In genomic region chr11:73017024-73017751, GRCh38 we compare ENCODE assay signal across 17 cellular contexts.
DNase-seq lines count a peak whose midpoint lies in the region; ATAC-seq, FAIRE-seq and TF ChIP-seq lines count a peak whose summit lies in the region.
"Had no signal": no experiment of that assay in that cellular context is flagged by ENCODE, and none has a peak within 500 bp of the region (broad histone marks: within the 10 kb centered on the region; RNA-seq: fewer than 3 reads in every experiment).

No MANE protein-coding gene starts in this region.

- no peak for DNase-seq in H54 (ENCODE audit: insufficient read length, low spot score)
- DNase-seq in bronchial epithelial cell (ENCODE audit: low read depth): peak; percentile 26
- DNase-seq in naive B cell: no peak
- DNase-seq in NCI-H2171 (lab: John Stamatoyannopoulos, UW): no peak
- DNase-seq in SW 1271 (lab: John Stamatoyannopoulos, UW): no peak
- DNase-seq: CD4-positive, alpha-beta memory T cell; H9; IMR-90; Kasumi-1; NCI-H1105; NCI-H187; NCI-H69; NK-92 treated with Interleukin-12 subunit alpha and Interleukin-12 subunit beta, amount 100 ng/mL, for 24 hours; PC-3; SJCRH30 had no signal

- FAIRE-seq in H54 (lab: Jason Lieb, UNC) (peak; percentile 68), bronchial epithelial cell (lab: Jason Lieb, UNC) (no peak)

- H3K27me3 ChIP-seq in bronchial epithelial cell (ENCODE audit: control insufficient read depth, insufficient read depth, low read length): no peaks in the 10 kb centered on the region
- H3K27me3 ChIP-seq: SJCRH30 had no signal

- H3K36me3 Mint-ChIP-seq in naive B cell: peaks cover 25 to 29% of the 10 kb centered on the region in 2 donors

- no peak for TF ChIP-seq CTCF in bronchial epithelial cell (IDR thresholded peaks at IDR 0.05; ENCODE audit: insufficient read depth, low read length, severe bottlenecking)

- peak overlapping the region; percentile 60 to 90 (median 79) for H3K27ac Mint-ChIP-seq in naive B cell
- H3K27ac Mint-ChIP-seq: CD4-positive, alpha-beta memory T cell had no signal

- H3K36me3 ChIP-seq in bronchial epithelial cell (ENCODE audit: control insufficient read depth, insufficient read depth, low read length): no peaks in the 10 kb centered on the region
- H3K36me3 ChIP-seq: SJCRH30 had no signal

- H3K9me3 Mint-ChIP-seq in naive B cell: peaks cover 0 to 11% (median 4%) of the 10 kb centered on the region in 7 donors
- H3K9me3 Mint-ChIP-seq: H9 had no signal

- ATAC-seq in naive B cell (ENCODE audit: low read depth in 2 of 2) (no peak), GM18909 (IDR thresholded peaks at IDR 0.05; ENCODE audit: poor library complexity, unreplicated experiment) (no peak), HG02588 (IDR thresholded peaks at IDR 0.05; ENCODE audit: unreplicated experiment) (no peak)
- ATAC-seq: PC-3 had no signal

- H3K27me3 Mint-ChIP-seq in naive B cell: no peaks in the 10 kb centered on the region
- H3K27me3 Mint-ChIP-seq: CD4-positive, alpha-beta memory T cell had no signal

- H3K4me3 Mint-ChIP-seq in naive B cell: peak overlapping the region in 6 of 8 donors; percentile 0 to 66 (median 10)
- H3K4me3 Mint-ChIP-seq: CD4-positive, alpha-beta memory T cell; H9 had no signal

- peaks cover 45 to 71% (median 67%) of the 10 kb centered on the region in 3 donors for H3K4me1 Mint-ChIP-seq in naive B cell

- H3K4me3 ChIP-seq in bronchial epithelial cell (ENCODE audit: low read depth, low read length): no peak overlapping the region
- H3K4me3 ChIP-seq: SJCRH30 had no signal

- TF ChIP-seq POLR2A in H54 (IDR thresholded peaks at IDR 0.05; ENCODE audit: low read depth, low read length): no peak
